In genomic region chr17:77509599-77509998, GRCh38 we compare ENCODE assay signal across 23 cellular contexts.
"Had no signal": no experiment of that assay in that cellular context is flagged by ENCODE, and none has a peak within 500 bp of the region (broad histone marks: within the 10 kb centered on the region; RNA-seq: fewer than 3 reads in every experiment).

No MANE protein-coding gene starts in this region.

- H3K36me3 ChIP-seq: ascending aorta, colonic mucosa, esophagus muscularis mucosa, gastrocnemius medialis, heart left ventricle had no signal

- H3K9me3 ChIP-seq: colonic mucosa, gastrocnemius medialis had no signal

- H3K4me3 ChIP-seq: ascending aorta, colonic mucosa, dorsolateral prefrontal cortex, esophagus muscularis mucosa, gastrocnemius medialis, heart left ventricle had no signal

- H3K4me1 ChIP-seq: ascending aorta, colonic mucosa, gastrocnemius medialis had no signal

- H3K27me3 ChIP-seq: ascending aorta, brain microvascular endothelial cell, colonic mucosa, dorsolateral prefrontal cortex, esophagus muscularis mucosa, foreskin keratinocyte, gastrocnemius medialis, heart left ventricle had no signal

- H3K27ac ChIP-seq: ascending aorta, brain microvascular endothelial cell, colonic mucosa, dorsolateral prefrontal cortex, esophagus muscularis mucosa, foreskin keratinocyte, gastrocnemius medialis, heart left ventricle had no signal

- DNase-seq: activated CD4-positive, alpha-beta memory T cell treated with anti-CD3 and anti-CD28 coated beads for 36 hours; activated CD4-positive, alpha-beta T cell treated with anti-CD3 and anti-CD28 coated beads for 36 hours; activated CD4-positive, alpha-beta T cell treated with anti-CD3 and anti-CD28 coated beads, Interleukin-2, amount 10 ng/mL, durations not matched to agents 24 days and 14 days; activated CD4-positive, CD25-positive, alpha-beta regulatory T cell; activated CD4-positive, CD25-positive, alpha-beta regulatory T cell treated with anti-CD3 and anti-CD28 coated beads, Interleukin-2, amount 50 U/mL, for 72 hours; activated gamma-delta T cell; activated naive CD4-positive, alpha-beta T cell; activated naive CD4-positive, alpha-beta T cell treated with anti-CD3 and anti-CD28 coated beads, Interleukin-2, amount 10 ng/mL, durations not matched to agents 7 days and 5 days; activated T-cell treated with anti-CD3 and anti-CD28 coated beads for 4 hours; activated T-cell treated with anti-CD3 and anti-CD28 coated beads, Interleukin-2, amount 50 U/mL, for 72 hours; brain microvascular endothelial cell; cerebellar nuclear complex; colonic mucosa; effector memory CD4-positive, alpha-beta T cell; erythroblast; foreskin keratinocyte; gastrocnemius medialis; glutamatergic neuron; heart left ventricle; T-helper 2 cell had no signal

- ATAC-seq: activated CD4-positive, alpha-beta T cell treated with anti-CD3 and anti-CD28 coated beads for 36 hours; activated T-cell treated with anti-CD3 and anti-CD28 coated beads, Interleukin-2, amount 50 U/mL, for 72 hours; foreskin keratinocyte; gastrocnemius medialis had no signal
